ENCODE assay signal across 7 cellular contexts in the genomic region with DNA sequence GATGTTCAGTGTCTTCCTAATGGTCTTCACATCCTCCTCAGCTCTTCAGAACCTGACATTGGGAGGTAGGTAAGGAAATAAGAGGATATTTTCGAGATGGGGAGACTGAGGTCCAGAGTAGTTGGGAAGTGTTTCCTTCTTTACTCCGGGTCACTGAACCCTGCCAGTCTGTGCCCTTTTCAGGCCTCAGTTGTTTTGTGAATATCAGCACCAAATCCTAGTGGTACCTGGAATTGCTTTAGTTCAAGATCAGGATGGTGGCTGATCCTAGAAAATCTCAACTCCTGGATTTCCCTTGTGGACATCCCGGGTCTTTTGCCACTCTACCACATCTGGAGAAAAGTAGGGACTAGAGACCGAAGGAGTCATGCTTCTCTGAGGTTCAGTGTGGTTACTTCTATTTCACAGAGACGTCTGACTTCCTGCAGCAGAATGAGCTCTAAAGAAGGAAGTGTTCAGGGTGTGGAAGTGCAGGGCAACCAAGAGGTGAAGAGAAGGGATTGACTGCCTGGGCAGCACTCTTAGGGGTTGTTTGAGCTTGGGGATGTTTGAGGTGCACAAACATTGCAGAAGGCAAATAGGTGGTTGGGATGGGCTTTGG. TPM values are rescaled to one million over a fixed set of nuclear protein-coding genes. Genes with fewer than 3 reads are reported as not detected.
A peak's percentile ranks its signal among the peaks of the same experiment; 100 is the strongest.
DNase-seq lines count a peak whose midpoint lies in the region; ATAC-seq and TF ChIP-seq lines count a peak whose summit lies in the region.

No MANE protein-coding gene starts in this region.

- H3K36me3 ChIP-seq in GM23338 (ENCODE audit: insufficient read depth): 0 out of 2 replicates have a peak, but pooled peaks cover under 1% of the 10 kb centered on the region
- H3K36me3 ChIP-seq in right lobe of liver: peaks cover 0 to 6% (median 0%) of the 10 kb centered on the region in 4 donors
- no peaks in the 10 kb centered on the region for H3K36me3 ChIP-seq in thyroid gland

- DNase-seq in GM23338 (ENCODE audit: low spot score): no peak
- peak; percentile 30 for DNase-seq in RWPE1 (ENCODE audit: low spot score)
- DNase-seq in MCF 10A (ENCODE audit: unreplicated experiment): no peak
- DNase-seq in right lobe of liver: no peak
- DNase-seq in thyroid gland: no peak
- DNase-seq in cerebellum (ENCODE audit: low spot score): no peak

- H3K4me1 Mint-ChIP-seq in GM23338 (peaks cover 37% of the 10 kb centered on the region), MCF 10A (ENCODE audit: insufficient read depth, unreplicated experiment) (peaks cover 47% of the 10 kb centered on the region)

- H3K4me3 Mint-ChIP-seq in GM23338 (peak overlapping the region; percentile 100), MCF 10A (ENCODE audit: unreplicated experiment) (peak overlapping the region; percentile 98)

- H3K9me3 ChIP-seq in right lobe of liver: no peaks in the 10 kb centered on the region
- H3K9me3 ChIP-seq in thyroid gland: no peaks in the 10 kb centered on the region

- peak overlapping the region; percentile 93 for H3K4me2 ChIP-seq in GM23338

- TF ChIP-seq POLR2A in right lobe of liver (IDR thresholded peaks at IDR 0.05) (peak; percentile 16), thyroid gland (IDR thresholded peaks at IDR 0.05) (no peak)

- no peaks in the 10 kb centered on the region for H3K9me2 ChIP-seq in GM23338 (ENCODE audit: insufficient read depth)

- CTCF ChIA-PET in RWPE1 (lab: Yijun Ruan, JAX) (interaction anchor here (0.6 to 0.7 kb wide), 4 partner anchors 10 to 201 kb away, joined by 3 read pairs; no protein-coding TSS in a partner anchor), MCF 10A (lab: Yijun Ruan, JAX) (interaction anchor here (0.5 to 1.8 kb wide), 8 partner anchors 14 to 423 kb away, joined by 3 to 6 read pairs (median 4); no protein-coding TSS in a partner anchor)

- H3K27me3 Mint-ChIP-seq in GM23338 (ENCODE audit: insufficient read depth, low read depth, poor library complexity) (peaks cover 17% of the 10 kb centered on the region), MCF 10A (ENCODE audit: insufficient read depth, unreplicated experiment) (no peaks in the 10 kb centered on the region)

- 36% methylated on average over 4 of the region's 5 CpGs for whole genome bisulfite sequencing in right lobe of liver (ENCODE audit: insufficient coverage, low coverage, low lambda C conversion rate, missing lambda C conversion rate)
- WGBS in thyroid gland, 2 donors: 34 to 48% methylated on average over 5 of the region's 5 CpGs

- peaks cover 6% of the 10 kb centered on the region; the same call in 1 of the 2 replicates for H3F3A ChIP-seq in GM23338 (replicated peaks; ENCODE audit: low read depth)

- no peaks in the 10 kb centered on the region for H3K36me3 Mint-ChIP-seq in GM23338 (ENCODE audit: low read depth)
- peaks cover 9% of the 10 kb centered on the region for H3K36me3 Mint-ChIP-seq in MCF 10A (ENCODE audit: insufficient read depth, unreplicated experiment)

- peaks cover 25% of the 10 kb centered on the region for H3K27me3 ChIP-seq in GM23338 (ENCODE audit: insufficient read depth)
- no peaks in the 10 kb centered on the region for H3K27me3 ChIP-seq in right lobe of liver
- no peaks in the 10 kb centered on the region for H3K27me3 ChIP-seq in thyroid gland

- H3K9me3 Mint-ChIP-seq in GM23338 (no peaks in the 10 kb centered on the region), MCF 10A (ENCODE audit: unreplicated experiment) (no peaks in the 10 kb centered on the region)

- no peak overlapping the region for H3K27ac Mint-ChIP-seq in GM23338
- H3K27ac Mint-ChIP-seq in MCF 10A (ENCODE audit: low read depth, unreplicated experiment): peak overlapping the region; percentile 98

- H4K20me1 ChIP-seq in GM23338 (replicated peaks; ENCODE audit: insufficient read depth): peaks cover 15% of the 10 kb centered on the region

- BruUV-seq in MCF 10A (replicated peaks; lab: Mats Ljungman, UMichigan): no TSS peak

- H3K4me3 ChIP-seq in GM23338: peak overlapping the region; percentile 94
- peak overlapping the region; percentile 79 to 94 (median 90) for H3K4me3 ChIP-seq in right lobe of liver
- H3K4me3 ChIP-seq in thyroid gland (replicated peaks in 1 of 3): peak overlapping the region; percentile 61 to 96 (median 90)

- H3K79me2 ChIP-seq in GM23338 (replicated peaks; ENCODE audit: insufficient read depth): peaks cover 50% of the 10 kb centered on the region

- no peak for ATAC-seq in GM23338
- ATAC-seq in right lobe of liver: peak in 3 of 4 donors; percentile 12 to 29 (median 19)
- ATAC-seq in GM21717 (IDR thresholded peaks at IDR 0.05; ENCODE audit: unreplicated experiment): no peak

- POLR2A ChIA-PET in RWPE1 (lab: Yijun Ruan, JAX; ENCODE audit: low non-redundant PET): interaction anchor here (0.6 to 1.0 kb wide), 2 partner anchors 11 to 26 kb away, joined by 3 read pairs; no protein-coding TSS in a partner anchor
- POLR2A ChIA-PET in MCF 10A (lab: Yijun Ruan, JAX): interaction anchor here (0.6 to 4.2 kb wide), 20 partner anchors 8 to 1301 kb away, joined by 3 to 18 read pairs (median 4); a partner anchor contains a TSS

- H3K27ac ChIP-seq in GM23338 (ENCODE audit: low read depth) (no peak overlapping the region), RWPE1 (peak overlapping the region; percentile 79), right lobe of liver (peak overlapping the region; percentile 85 to 88 (median 87)), thyroid gland (peak overlapping the region in 2 of 3 donors; percentile 82 to 90)

- no peak overlapping the region for H2AFZ ChIP-seq in GM23338

- intact Hi-C loops in MCF 10A (cut with micrococcal nuclease) (no loop called here), right lobe of liver (cut with DNase I) (no loop called here), thyroid gland (cut with DNase I) (loop anchor here (5.0 kb wide), 1 partner anchor 1510 kb away; a partner anchor contains a TSS)

- peaks cover 18% of the 10 kb centered on the region for H3K4me1 ChIP-seq in GM23338 (ENCODE audit: insufficient read depth)
- peaks cover 0 to 23% (median 0%) of the 10 kb centered on the region in 4 donors for H3K4me1 ChIP-seq in right lobe of liver
- H3K4me1 ChIP-seq in thyroid gland: peaks cover 9 to 28% of the 10 kb centered on the region in 2 donors

- no peak for TF ChIP-seq CTCF in GM23338 (conservative IDR thresholded peaks at IDR 0.05; ENCODE audit: low read depth in 2 of 2)
- no peak for TF ChIP-seq CTCF in RWPE1 (conservative IDR thresholded peaks at IDR 0.05; ENCODE audit: low read depth)
- no peak for TF ChIP-seq CTCF in MCF 10A (IDR thresholded peaks at IDR 0.05; ENCODE audit: unreplicated experiment)
- no peak for TF ChIP-seq CTCF in right lobe of liver (IDR thresholded peaks at IDR 0.05)
- no peak for TF ChIP-seq CTCF in thyroid gland (IDR thresholded peaks at IDR 0.05)

TF ChIP-seq in GM23338, 12 proteins besides CTCF, POLR2A, EP300 and RAD21 (continues in another document):
- TF ChIP-seq POLR2AphosphoS5 (IDR thresholded peaks at IDR 0.05; ENCODE audit: low read depth): no peak
- TF ChIP-seq ZNF114 (CRISPR knock-in tag; IDR thresholded peaks at IDR 0.05): no peak
- no peak for TF ChIP-seq ZNF331 (CRISPR knock-in tag; IDR thresholded peaks at IDR 0.05; ENCODE audit: low read depth)

RNA-seq across cellular contexts. Expression of a gene that starts 1.0 kb away (rescaled TPM):
- total RNA-seq in GM23338 (2014; rRNA removed; shearing (Covaris generic)): 34.3 and 37.7 TPM in 2 replicates
- 42.3 and 58.7 TPM in 2 replicates for polyA plus RNA-seq in GM23338 (2016; fragmentation: Nextera tagmentation; extraction: Ambion mirVana)
- total RNA-seq in MCF 10A (2022) (47.7 and 51.4 TPM in 2 replicates), right lobe of liver (10 to 100 TPM in 5 of 6 experiments, 1 to 10 TPM in 1; 9.7 to 17.5 (median 13.4) TPM), thyroid gland (10 to 100 TPM; 18.8 to 37.2 (median 29.2) TPM), cerebellum (35.0 TPM)

RNA-seq across cellular contexts. Expression of a gene that starts 7.1 kb away (rescaled TPM):
- total RNA-seq in GM23338 (2014; rRNA removed; shearing (Covaris generic)): 36.5 and 38.7 TPM in 2 replicates
- polyA plus RNA-seq in GM23338 (2016; fragmentation: Nextera tagmentation; extraction: Ambion mirVana): 27.1 and 27.4 TPM in 2 replicates
- total RNA-seq in MCF 10A (2022) (55.5 and 60.0 TPM in 2 replicates), right lobe of liver (10 to 100 TPM in 3 of 6 experiments, 1 to 10 TPM in 3; 6.7 to 17.7 (median 10.0) TPM), thyroid gland (10 to 100 TPM; 18.4 to 26.0 (median 23.0) TPM), cerebellum (4.1 TPM)

RNA-seq across cellular contexts. Expression of a gene that starts 57.4 kb away (rescaled TPM):
- 44.8 and 49.1 TPM in 2 replicates for total RNA-seq in GM23338 (2014; rRNA removed; shearing (Covaris generic))
- 36.0 and 44.4 TPM in 2 replicates for polyA plus RNA-seq in GM23338 (2016; fragmentation: Nextera tagmentation; extraction: Ambion mirVana)
- total RNA-seq in MCF 10A (2022) (150 and 182 TPM in 2 replicates), right lobe of liver (10 to 100 TPM in 5 of 6 experiments, 1 to 10 TPM in 1; 8.7 to 40.2 (median 27.7) TPM), thyroid gland (10 to 100 TPM; 26.5 to 53.8 (median 31.9) TPM), cerebellum (11.1 TPM)

Comparison
In these comparisons a context has a peak if more than half of its experiments do, and no peak if none do; other contexts are left out.
1. ATAC-seq: peak in right lobe of liver (3 of 4); none in GM23338 (single experiment) and GM21717 (single experiment).
2. Peak in every context shown above with its lines, with median percentiles within 50 percentile points of each other: H3K4me3 ChIP-seq.